13 cellular contexts compared by ENCODE assay signal in genomic region chr12:51977320-51977753, GRCh38. TPM values are rescaled to one million over a fixed set of nuclear protein-coding genes. Genes with fewer than 3 reads are reported as not detected.
DNase-seq lines count a peak whose midpoint lies in the region; ATAC-seq and TF ChIP-seq lines count a peak whose summit lies in the region.
"Had no signal": no experiment of that assay in that cellular context is flagged by ENCODE, and none has a peak within 500 bp of the region (broad histone marks: within the 10 kb centered on the region; RNA-seq: fewer than 3 reads in every experiment).

No MANE protein-coding gene starts in this region.

- DNase-seq in Caki2 (ENCODE audit: low read depth) (peak; percentile 87), NB4 (ENCODE audit: low read depth) (peak; percentile 68), fibroblast of the aortic adventitia (ENCODE audit: low read depth) (peak; percentile 43), renal cortical epithelial cell (ENCODE audit: low read depth) (peak; percentile 86), NCI-H1092 (lab: John Stamatoyannopoulos, UW) (no peak), GDM1 (lab: John Stamatoyannopoulos, UW) (no peak)
- DNase-seq: activated naive CD4-positive, alpha-beta T cell treated with Interleukin-2 at 50 U/mL for 16 hours; activated T-cell treated with anti-CD3 and anti-CD28 coated beads for 4 hours; aorta; foreskin keratinocyte; SW 1271 had no signal

- no peak for ATAC-seq in HG03469 (IDR thresholded peaks at IDR 0.05; ENCODE audit: unreplicated experiment)
- ATAC-seq: foreskin keratinocyte had no signal

- in situ Hi-C loops in Caki2 (cut with HindIII; ENCODE audit: low pct_unique_long_range_greater_than_20kb, low sequenced_read_pairs), result no loop called here

- no peak overlapping the region for H3K4me3 ChIP-seq in NB4 (ENCODE audit: low read depth, low read length)
- no peak overlapping the region for H3K4me3 ChIP-seq in fibroblast of the aortic adventitia (ENCODE audit: low read depth, low read length)
- H3K4me3 ChIP-seq: HAP-1 had no signal

- TF ChIP-seq CTCF in NB4 (IDR thresholded peaks at IDR 0.05; ENCODE audit: low read depth, low read length) (no peak), fibroblast of the aortic adventitia (IDR thresholded peaks at IDR 0.05; ENCODE audit: insufficient read depth, low read length) (no peak)

- no peak for TF ChIP-seq POLR2A in NB4 (IDR thresholded peaks at IDR 0.05; ENCODE audit: extremely low read depth, insufficient read length)

RNA-seq across cellular contexts. Expression of gene ACVR1B, which starts 25.8 kb away (rescaled TPM):
- total RNA-seq in Caki2 (2014; rRNA removed; shearing (Covaris generic); ENCODE audit: low replicate concordance), result 10.5 and 14.2 TPM in 2 replicates
- total RNA-seq in fibroblast of the aortic adventitia (ENCODE audit: low replicate concordance) (12.6 and 17.1 TPM in 2 replicates), renal cortical epithelial cell (14.8 and 58.1 TPM in 2 replicates)

RNA-seq across cellular contexts. Expression of gene TAMALIN, which starts 29.4 kb away (rescaled TPM):
- not detected in 2 replicates for total RNA-seq in Caki2 (2014; rRNA removed; shearing (Covaris generic); ENCODE audit: low replicate concordance)
- total RNA-seq in fibroblast of the aortic adventitia (ENCODE audit: low replicate concordance) (7.3 TPM in 2 replicates), renal cortical epithelial cell (2.2 and 3.0 TPM in 2 replicates)

Comparison
In these comparisons a context has a peak if more than half of its experiments do, and no peak if none do; other contexts are left out.
1. DNase-seq: peak in Caki2 (single experiment), NB4 (single experiment), fibroblast of the aortic adventitia (single experiment) and renal cortical epithelial cell (single experiment); none in NCI-H1092 (single experiment) and GDM1 (single experiment).